Comparison of ENCODE assay signal across 1 cellular context in the genomic region with DNA sequence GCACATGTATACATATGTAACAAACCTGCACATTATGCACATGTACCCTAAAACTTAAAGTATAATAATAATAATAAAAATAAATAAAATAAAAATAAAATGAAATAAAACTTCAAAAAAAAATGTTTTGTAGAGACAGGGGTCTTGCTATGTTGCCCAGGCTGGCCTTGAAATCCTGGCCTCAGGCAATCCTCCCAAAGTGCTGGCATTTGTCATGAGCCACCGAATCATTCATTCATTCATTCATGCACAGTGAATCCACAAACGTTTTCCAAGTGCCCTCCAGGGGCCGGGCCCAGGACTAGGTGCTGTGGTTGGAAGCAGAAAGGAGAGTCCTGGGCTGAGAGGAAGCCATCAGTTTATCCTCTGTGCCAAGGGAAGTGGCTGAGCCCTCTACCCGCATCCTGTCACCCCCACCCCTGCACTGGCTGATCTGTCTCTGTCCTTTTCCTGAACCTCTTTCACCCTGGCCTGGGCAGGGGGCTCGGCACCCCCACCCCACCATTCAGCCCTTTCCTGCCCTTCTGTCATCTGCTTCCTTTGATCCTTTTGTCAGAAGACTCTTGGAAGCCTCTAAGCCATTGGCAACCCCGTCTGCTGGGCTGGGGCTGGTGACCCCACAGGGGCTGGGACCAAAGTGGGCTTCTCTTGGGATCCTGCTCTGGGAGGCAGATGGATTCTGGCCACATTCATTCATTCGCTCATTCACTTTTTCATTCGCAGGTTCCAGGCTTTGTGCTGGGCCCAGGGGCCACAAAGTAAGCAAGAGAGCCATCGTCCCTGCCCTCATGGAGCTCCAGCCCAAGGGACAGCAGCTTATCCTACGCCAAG.
TF ChIP-seq lines count a peak whose summit lies in the region.

No MANE protein-coding gene starts in this region.

TF ChIP-seq in WTC11, 78 proteins besides CTCF, POLR2A, EP300 and RAD21 (continued from another document):
- TF ChIP-seq, protein P1, sequence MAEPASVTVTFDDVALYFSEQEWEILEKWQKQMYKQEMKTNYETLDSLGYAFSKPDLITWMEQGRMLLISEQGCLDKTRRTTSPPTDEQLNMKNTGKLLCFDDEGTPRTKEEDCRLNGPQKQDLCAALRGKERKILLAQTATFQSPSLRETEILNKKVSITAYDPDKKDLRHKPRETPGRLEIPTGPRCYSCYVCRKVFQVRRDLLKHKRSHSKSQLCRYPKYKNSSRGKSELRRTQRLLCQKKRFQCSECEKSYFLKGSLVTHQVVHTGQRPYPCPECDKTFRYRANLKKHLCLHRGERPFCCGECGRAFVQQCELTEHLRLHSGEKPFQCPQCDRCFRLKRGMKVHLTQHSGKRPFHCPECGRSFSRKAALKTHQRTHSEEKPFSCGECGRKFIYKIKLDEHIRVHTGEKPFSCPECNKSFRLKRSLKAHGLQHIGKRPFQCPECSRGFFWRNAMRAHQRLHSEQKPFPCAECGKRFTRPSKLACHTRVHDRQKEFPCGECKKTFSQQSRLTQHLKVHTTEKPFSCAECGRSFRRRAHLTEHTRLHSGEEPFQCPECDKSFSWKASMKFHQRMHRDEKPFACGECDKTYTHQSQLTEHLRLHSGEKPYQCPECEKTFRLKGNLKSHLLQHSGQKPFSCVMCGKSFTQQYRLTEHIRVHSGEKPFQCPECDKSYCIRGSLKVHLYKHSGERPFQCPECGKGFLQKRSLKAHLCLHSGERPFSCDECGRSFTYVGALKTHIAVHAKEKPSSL (CRISPR knock-in tag; conservative IDR thresholded peaks at IDR 0.05), result no peak
- TF ChIP-seq, protein P2, sequence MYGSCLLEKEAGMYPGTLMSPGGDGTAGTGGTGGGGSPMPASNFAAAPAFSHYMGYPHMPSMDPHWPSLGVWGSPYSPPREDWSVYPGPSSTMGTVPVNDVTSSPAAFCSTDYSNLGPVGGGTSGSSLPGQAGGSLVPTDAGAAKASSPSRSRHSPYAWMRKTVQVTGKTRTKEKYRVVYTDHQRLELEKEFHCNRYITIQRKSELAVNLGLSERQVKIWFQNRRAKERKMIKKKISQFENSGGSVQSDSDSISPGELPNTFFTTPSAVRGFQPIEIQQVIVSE (CRISPR knock-in tag; IDR thresholded peaks at IDR 0.05; ENCODE audit: borderline replicate concordance), result no peak
